Comparison of ENCODE assay signal across 21 cellular contexts in genomic region chrX:38109042-38109904, GRCh38.
A peak's percentile ranks its signal among the peaks of the same experiment; 100 is the strongest.
DNase-seq lines count a peak whose midpoint lies in the region; ATAC-seq and TF ChIP-seq lines count a peak whose summit lies in the region.
"Had no signal": no experiment of that assay in that cellular context is flagged by ENCODE, and none has a peak within 500 bp of the region (broad histone marks: within the 10 kb centered on the region; RNA-seq: fewer than 3 reads in every experiment).

No MANE protein-coding gene starts in this region.

- no peak for ATAC-seq in HG03457 (IDR thresholded peaks at IDR 0.05; ENCODE audit: unreplicated experiment)
- ATAC-seq: effector memory CD8-positive, alpha-beta T cell; HCT116; heart left ventricle had no signal

- DNase-seq in Ammon's horn (ENCODE audit: low spot score) = peak; percentile 8
- peak; percentile 15 for DNase-seq in KBM-7
- peak; percentile 66 for DNase-seq in NCI-H524 treated with DMSO at 0.1 percent for 48 hours (lab: John Stamatoyannopoulos, UW)
- peak; percentile 27 for DNase-seq in colonic mucosa
- DNase-seq in ecto neural progenitor cell (ENCODE audit: low spot score) = no peak
- no peak for DNase-seq in SHP77 treated with DMSO at 0.1 percent for 48 hours (lab: John Stamatoyannopoulos, UW)
- DNase-seq: ACHN; activated CD4-positive, alpha-beta T cell treated with anti-CD3 and anti-CD28 coated beads, Interleukin-2, amount 50 U/mL, for 4 hours; DND-41; effector memory CD8-positive, alpha-beta T cell; erythroblast; heart left ventricle; Karpas-422; nephron progenitor cell; stimulated activated CD8-positive, alpha-beta memory T cell treated with anti-CD3 and anti-CD28 coated beads, Interleukin-4, amount 100 ng/mL, for 48 hours; tibial artery had no signal

- no peak for TF ChIP-seq CTCF in colonic mucosa (IDR thresholded peaks at IDR 0.05)

- in situ Hi-C loops in KBM-7 (cut with MboI; ENCODE audit: low pct_unique_long_range_greater_than_20kb, low sequenced_read_pairs) = no loop called here

- H3K9ac ChIP-seq in colonic mucosa (ENCODE audit: low read depth in 2 of 2, low read length in 2 of 2) = no peak overlapping the region

- H3K36me3 ChIP-seq in colonic mucosa = no peaks in the 10 kb centered on the region
- H3K36me3 ChIP-seq: heart left ventricle, tibial artery had no signal

- peak overlapping the region; percentile 1 for H3K27ac ChIP-seq in colonic mucosa
- H3K27ac ChIP-seq: coronary artery, heart left ventricle, RWPE1, skin epidermis, tibial artery had no signal

- intact Hi-C loops in colonic mucosa (cut with DNase I) = no loop called here

- H3K4me3 ChIP-seq in colonic mucosa = no peak overlapping the region
- H3K4me3 ChIP-seq: coronary artery, heart left ventricle, skin epidermis, tibial artery had no signal

- no peaks in the 10 kb centered on the region for H3K9me3 ChIP-seq in colonic mucosa
- H3K9me3 ChIP-seq: heart left ventricle, tibial artery had no signal

- no peaks in the 10 kb centered on the region for H3K27me3 ChIP-seq in colonic mucosa
- H3K27me3 ChIP-seq: heart left ventricle, tibial artery had no signal

- H3K4me1 ChIP-seq in colonic mucosa = no peaks in the 10 kb centered on the region
- H3K4me1 ChIP-seq: heart left ventricle, tibial artery had no signal

Comparison
In these comparisons a context has a peak if more than half of its experiments do, and no peak if none do; other contexts are left out.
1. DNase-seq: peak in Ammon's horn (single experiment), KBM-7 (single experiment), NCI-H524 treated with DMSO at 0.1 percent for 48 hours (single experiment) and colonic mucosa (single experiment); none in ecto neural progenitor cell (single experiment) and SHP77 treated with DMSO at 0.1 percent for 48 hours (single experiment).